8 cellular contexts compared by ENCODE assay signal in genomic region chr7:103075337-103075918, GRCh38. TPM values are rescaled to one million over a fixed set of nuclear protein-coding genes. Genes with fewer than 3 reads are reported as not detected.
DNase-seq lines count a peak whose midpoint lies in the region; ATAC-seq and TF ChIP-seq lines count a peak whose summit lies in the region.

No MANE protein-coding gene starts in this region.

- peak overlapping the region; percentile 91 for H3K4me3 ChIP-seq in BE2C (ENCODE audit: low read depth, low read length)
- peak overlapping the region; percentile 95 for H3K4me3 ChIP-seq in OCI-LY3 (ENCODE audit: low read length)
- peak overlapping the region; percentile 78 to 92 (median 92) for H3K4me3 ChIP-seq in fibroblast of lung (replicated peaks in 1 of 4; ENCODE audit: control extremely low read depth in 1 of 4, insufficient read depth in 1 of 4, low read depth in 3 of 4, low read length in 4 of 4)

- H2AFZ ChIP-seq in OCI-LY3 (ENCODE audit: low read depth, low read length) (peak overlapping the region; percentile 73), fibroblast of lung (ENCODE audit: low read length) (peak overlapping the region; percentile 71)

- H3K79me2 ChIP-seq in OCI-LY3 (ENCODE audit: low read length) (peaks cover 27% of the 10 kb centered on the region), fibroblast of lung (ENCODE audit: control insufficient read depth, insufficient read depth, low read length) (peaks cover 22% of the 10 kb centered on the region)

- H3K9me3 ChIP-seq in BE2C: no peaks in the 10 kb centered on the region
- no peaks in the 10 kb centered on the region for H3K9me3 ChIP-seq in OCI-LY3 (ENCODE audit: insufficient read depth, low read length)
- no peaks in the 10 kb centered on the region for H3K9me3 ChIP-seq in fibroblast of lung (ENCODE audit: control insufficient read depth, insufficient read depth, low read depth, low read length)

- no peak for TF ChIP-seq CTCF in BE2C (IDR thresholded peaks at IDR 0.05; ENCODE audit: low read depth, low read length)
- no peak for TF ChIP-seq CTCF in OCI-LY3 (IDR thresholded peaks at IDR 0.05; ENCODE audit: low read depth, low read length)
- no peak for TF ChIP-seq CTCF in fibroblast of lung (conservative IDR thresholded peaks at IDR 0.05 in 1 of 2, IDR thresholded peaks at IDR 0.05 in 1 of 2; ENCODE audit: low read depth in 1 of 2, low read length in 2 of 2)

- H4K20me1 ChIP-seq in OCI-LY3 (ENCODE audit: insufficient read depth, low read length) (no peaks in the 10 kb centered on the region), fibroblast of lung (ENCODE audit: control insufficient read depth, extremely low read depth, insufficient read depth, low read length) (no peaks in the 10 kb centered on the region)

- H3K4me1 ChIP-seq in BE2C: no peaks in the 10 kb centered on the region
- peaks cover 11% of the 10 kb centered on the region for H3K4me1 ChIP-seq in OCI-LY3 (ENCODE audit: low read length)
- peaks cover 2% of the 10 kb centered on the region for H3K4me1 ChIP-seq in fibroblast of lung (ENCODE audit: control insufficient read depth, extremely low read depth, insufficient read depth, low read length)

- peak; percentile 55 for ATAC-seq in HG03439 (IDR thresholded peaks at IDR 0.05; ENCODE audit: unreplicated experiment)
- peak; percentile 72 to 74 for ATAC-seq in naive thymus-derived CD8-positive, alpha-beta T cell
- peak; percentile 84 for ATAC-seq in stimulated activated memory B cell treated with anti-CD40 and anti-IgM and Interleukin-4, amounts not matched to agents 10 μg/mL and 1 μg/mL and 100 μg/mL, for 72 hours

- H3K9me3 Mint-ChIP-seq in naive thymus-derived CD8-positive, alpha-beta T cell: no peaks in the 10 kb centered on the region
- peaks cover 3% of the 10 kb centered on the region for H3K9me3 Mint-ChIP-seq in stimulated activated memory B cell treated with anti-CD40 and anti-IgM and Interleukin-4, amounts not matched to agents 10 μg/mL and 1 μg/mL and 100 μg/mL, for 72 hours

- peaks cover 22 to 53% (median 46%) of the 10 kb centered on the region in 4 donors for H3K4me1 Mint-ChIP-seq in naive thymus-derived CD8-positive, alpha-beta T cell
- peaks cover 32% of the 10 kb centered on the region for H3K4me1 Mint-ChIP-seq in stimulated activated memory B cell treated with anti-CD40 and anti-IgM and Interleukin-4, amounts not matched to agents 10 μg/mL and 1 μg/mL and 100 μg/mL, for 72 hours

- H3K4me3 Mint-ChIP-seq in naive thymus-derived CD8-positive, alpha-beta T cell: peak overlapping the region; percentile 90 to 97 (median 95)
- peak overlapping the region; percentile 97 for H3K4me3 Mint-ChIP-seq in stimulated activated memory B cell treated with anti-CD40 and anti-IgM and Interleukin-4, amounts not matched to agents 10 μg/mL and 1 μg/mL and 100 μg/mL, for 72 hours

- DNase-seq in BE2C: peak; percentile 49
- peak; percentile 20 for DNase-seq in GM19240 (ENCODE audit: insufficient read length, low spot score)
- peak; percentile 25 to 59 for DNase-seq in activated T-helper 1 cell treated with anti-CD3 and anti-CD28 coated beads, Interleukin-2, amount 50 U/mL, for 16 hours (ENCODE audit: low read depth in 1 of 2, low spot score in 1 of 2)
- DNase-seq in fibroblast of lung (ENCODE audit: low read depth in 2 of 2): peak; percentile 34 to 75
- peak in 9 of 10 donors; percentile 53 to 88 (median 71) for DNase-seq in naive thymus-derived CD8-positive, alpha-beta T cell

- POLR2A ChIA-PET in naive thymus-derived CD8-positive, alpha-beta T cell (lab: Charles Lee): interaction anchor here (0.6 to 2.7 kb wide), 14 partner anchors 8 to 1865 kb away, joined by 3 to 26 read pairs (median 4); partner anchors contain the start of genes FAM185A, NAPEPLD and PSMC2

- H3K36me3 ChIP-seq in BE2C (no peaks in the 10 kb centered on the region), OCI-LY3 (replicated peaks; ENCODE audit: low read depth, low read length) (peaks cover 9% of the 10 kb centered on the region), fibroblast of lung (ENCODE audit: control insufficient read depth, insufficient read depth, low read length) (no peaks in the 10 kb centered on the region)

- peak overlapping the region; percentile 88 to 97 (median 96) for H3K27ac Mint-ChIP-seq in naive thymus-derived CD8-positive, alpha-beta T cell
- H3K27ac Mint-ChIP-seq in stimulated activated memory B cell treated with anti-CD40 and anti-IgM and Interleukin-4, amounts not matched to agents 10 μg/mL and 1 μg/mL and 100 μg/mL, for 72 hours: peak overlapping the region; percentile 78

- peak overlapping the region; percentile 61 for H3K27ac ChIP-seq in OCI-LY3 (ENCODE audit: low read length)
- peak overlapping the region; percentile 81 for H3K27ac ChIP-seq in fibroblast of lung (ENCODE audit: insufficient read depth, low read length)

- H3K9ac ChIP-seq in OCI-LY3 (ENCODE audit: low read length) (peak overlapping the region; percentile 89), fibroblast of lung (ENCODE audit: insufficient read depth, low read length) (peak overlapping the region; percentile 66)

- peak overlapping the region; percentile 82 for H3K4me2 ChIP-seq in OCI-LY3 (ENCODE audit: low read length)
- peak overlapping the region; percentile 96 for H3K4me2 ChIP-seq in fibroblast of lung (ENCODE audit: extremely low read depth, insufficient read depth, low read length)

- peaks cover 0 to 13% (median 3%) of the 10 kb centered on the region in 3 donors for H3K36me3 Mint-ChIP-seq in naive thymus-derived CD8-positive, alpha-beta T cell
- peaks cover 12% of the 10 kb centered on the region for H3K36me3 Mint-ChIP-seq in stimulated activated memory B cell treated with anti-CD40 and anti-IgM and Interleukin-4, amounts not matched to agents 10 μg/mL and 1 μg/mL and 100 μg/mL, for 72 hours

- H3K27me3 Mint-ChIP-seq in naive thymus-derived CD8-positive, alpha-beta T cell: no peaks in the 10 kb centered on the region
- no peaks in the 10 kb centered on the region for H3K27me3 Mint-ChIP-seq in stimulated activated memory B cell treated with anti-CD40 and anti-IgM and Interleukin-4, amounts not matched to agents 10 μg/mL and 1 μg/mL and 100 μg/mL, for 72 hours

- H3K27me3 ChIP-seq in BE2C: no peaks in the 10 kb centered on the region
- no peaks in the 10 kb centered on the region for H3K27me3 ChIP-seq in OCI-LY3 (ENCODE audit: low read depth, low read length)
- no peaks in the 10 kb centered on the region for H3K27me3 ChIP-seq in fibroblast of lung (ENCODE audit: control insufficient read depth, insufficient read depth, low read length)

RNA-seq across cellular contexts. Expression of gene ARMC10, which starts 0.5 kb away (rescaled TPM):
- 30.2 TPM for polyA plus RNA-seq in BE2C (2012; ENCODE audit: insufficient read depth, insufficient read length, low read depth)
- total RNA-seq in fibroblast of lung: 47.3 and 50.5 TPM in 2 replicates
- polyA plus RNA-seq in fibroblast of lung: 29.9 and 31.8 TPM in 2 replicates
- 26.4 and 28.6 TPM in 2 replicates for polyA plus RNA-seq in fibroblast of lung (2012)
- polyA minus RNA-seq in fibroblast of lung (ENCODE audit: low replicate concordance): 0.82 and 1.3 TPM in 2 replicates
- 10 to 100 TPM; 27.3 to 28.7 TPM for total RNA-seq in naive thymus-derived CD8-positive, alpha-beta T cell
- polyA plus RNA-seq in naive thymus-derived CD8-positive, alpha-beta T cell: 10 to 100 TPM; 38.3 to 45.8 (median 41.0) TPM

RNA-seq across cellular contexts. Expression of gene FBXL13, which starts 0.8 kb away (rescaled TPM):
- polyA plus RNA-seq in BE2C (2012; ENCODE audit: insufficient read depth, insufficient read length, low read depth): not detected
- total RNA-seq in fibroblast of lung: 0.66 and 1.0 TPM in 2 replicates
- polyA plus RNA-seq in fibroblast of lung: 0.41 and 0.61 TPM in 2 replicates
- 0.48 and 0.51 TPM in 2 replicates for polyA plus RNA-seq in fibroblast of lung (2012)
- not detected in 2 replicates for polyA minus RNA-seq in fibroblast of lung (ENCODE audit: low replicate concordance)
- total RNA-seq in naive thymus-derived CD8-positive, alpha-beta T cell: 1 to 10 TPM; 2.5 to 3.3 TPM
- polyA plus RNA-seq in naive thymus-derived CD8-positive, alpha-beta T cell: 1 to 10 TPM in 1 of 3 donors, under 1 TPM in 2; 0.28 to 1.3 (median 0.85) TPM

Comparison
In these comparisons a context has a peak if more than half of its experiments do, and no peak if none do; other contexts are left out.
1. Peak in every context shown above with its lines: DNase-seq, ATAC-seq, H3K4me3 ChIP-seq and H3K27ac ChIP-seq.
2. DNase-seq: peak in every context shown above with its lines; median percentile 71 in naive thymus-derived CD8-positive, alpha-beta T cell; 54 in fibroblast of lung; 49 in BE2C; 42 in activated T-helper 1 cell treated with anti-CD3 and anti-CD28 coated beads, Interleukin-2, amount 50 U/mL, for 16 hours; 20 in GM19240.